ENCODE assay signal across 16 cellular contexts in the genomic region with DNA sequence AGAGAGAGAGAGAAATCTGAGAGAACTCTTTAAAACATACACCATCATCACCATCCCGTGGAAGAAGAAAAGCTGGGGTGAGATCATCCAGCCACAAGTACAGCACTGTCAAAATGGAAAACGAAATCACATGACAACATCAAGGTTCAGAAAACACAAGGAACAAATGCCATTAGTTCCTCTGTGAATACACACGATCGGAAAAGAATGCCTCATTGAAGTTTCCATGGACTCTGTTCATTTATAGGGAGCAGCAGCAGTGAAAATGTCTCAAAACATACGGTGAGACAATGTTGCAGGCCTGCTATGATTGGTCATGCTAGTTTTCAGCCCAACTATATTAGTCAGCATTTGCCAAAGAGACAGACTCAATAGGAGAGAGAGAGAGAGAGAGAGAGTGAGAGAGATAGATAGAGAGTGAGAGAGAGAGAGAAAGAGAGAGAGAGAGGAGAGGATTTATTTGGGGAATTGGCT. TPM values are rescaled to one million over a fixed set of nuclear protein-coding genes. Genes with fewer than 3 reads are reported as not detected.
DNase-seq lines count a peak whose midpoint lies in the region; ATAC-seq and TF ChIP-seq lines count a peak whose summit lies in the region.
"Had no signal": no experiment of that assay in that cellular context is flagged by ENCODE, and none has a peak within 500 bp of the region (broad histone marks: within the 10 kb centered on the region; RNA-seq: fewer than 3 reads in every experiment).

No MANE protein-coding gene starts in this region.

- DNase-seq in AG04449 (ENCODE audit: low read depth, low spot score) (peak; percentile 55), LHCN-M2 (ENCODE audit: low read depth) (peak; percentile 72), choroid plexus epithelial cell (ENCODE audit: low read depth) (peak; percentile 71), iris pigment epithelial cell (ENCODE audit: low read depth) (peak; percentile 81), DMS114 treated with DMSO at 0.1 percent for 48 hours (lab: John Stamatoyannopoulos, UW; ENCODE audit: unreplicated experiment) (no peak)
- DNase-seq in stimulated activated naive CD4-positive, alpha-beta T cell (lab: John Stamatoyannopoulos, UW) = no peak
- DNase-seq: activated CD4-positive, alpha-beta T cell treated with anti-CD3 and anti-CD28 coated beads for 1 hour; activated T-cell treated with anti-CD3 and anti-CD28 coated beads, Interleukin-2, amount 50 U/mL, for 24 hours; MG63; NCI-H2171 treated with DMSO at 0.1 percent for 48 hours had no signal

- POLR2A ChIA-PET in AG04449 (lab: Yijun Ruan, JAX) = no interaction called here

- CTCF ChIA-PET in AG04449 (lab: Yijun Ruan, JAX) = interaction anchor here (0.9 to 1.5 kb wide), 3 partner anchors 15 to 62 kb away, joined by 3 to 6 read pairs (median 4); a partner anchor contains a TSS

- H3K4me3 ChIP-seq in AG04449 (ENCODE audit: low read depth, low read length) (no peak overlapping the region), choroid plexus epithelial cell (ENCODE audit: low read depth, low read length) (no peak overlapping the region)
- H3K4me3 ChIP-seq: MG63, prostate gland had no signal

- no peak for ATAC-seq in HG03045 (IDR thresholded peaks at IDR 0.05; ENCODE audit: unreplicated experiment)
- no peak for ATAC-seq in GM18498 (IDR thresholded peaks at IDR 0.05; ENCODE audit: unreplicated experiment)

- no peak for TF ChIP-seq CTCF in AG04449 (IDR thresholded peaks at IDR 0.05; ENCODE audit: insufficient read depth, low read length, missing control alignments)
- TF ChIP-seq CTCF in choroid plexus epithelial cell (conservative IDR thresholded peaks at IDR 0.05; ENCODE audit: low read depth, low read length) = no peak

RNA-seq across cellular contexts. Expression of a gene that starts 4.4 kb away (rescaled TPM):
- under 0.01 and 0.06 TPM in 2 replicates for total RNA-seq in LHCN-M2 (2014; rRNA removed)
- polyA plus RNA-seq in LHCN-M2 (2012) = not detected
- total RNA-seq: endothelial cell of umbilical vein, mononuclear cell, ureter had no signal
- polyA plus RNA-seq: endothelial cell of umbilical vein had no signal

RNA-seq across cellular contexts. Expression of a gene that starts 5.9 kb away (rescaled TPM):
- 55.6 and 59.8 TPM in 2 replicates for total RNA-seq in LHCN-M2 (2014; rRNA removed)
- 52.2 TPM for polyA plus RNA-seq in LHCN-M2 (2012)

RNA-seq across cellular contexts. Expression of a gene that starts 26.1 kb away (rescaled TPM):
- not detected in 2 replicates for total RNA-seq in LHCN-M2 (2014; rRNA removed)
- not detected for polyA plus RNA-seq in LHCN-M2 (2012)
- total RNA-seq: endothelial cell of umbilical vein, mononuclear cell, ureter had no signal
- polyA plus RNA-seq: endothelial cell of umbilical vein had no signal

RNA-seq across cellular contexts. Expression of a gene that starts 48.3 kb away (rescaled TPM):
- total RNA-seq in LHCN-M2 (2014; rRNA removed) = 4.1 and 6.7 TPM in 2 replicates
- 3.3 TPM for polyA plus RNA-seq in LHCN-M2 (2012)

Comparison
In these comparisons a context has a peak if more than half of its experiments do, and no peak if none do; other contexts are left out.
1. DNase-seq: peak in AG04449 (single experiment), LHCN-M2 (single experiment), choroid plexus epithelial cell (single experiment) and iris pigment epithelial cell (single experiment); none in stimulated activated naive CD4-positive, alpha-beta T cell (0 of 6) and DMS114 treated with DMSO at 0.1 percent for 48 hours (single experiment).